In genomic region chr10:118568327-118568848, GRCh38 we compare ENCODE assay signal across 9 cellular contexts. TPM values are rescaled to one million over a fixed set of nuclear protein-coding genes. Genes with fewer than 3 reads are reported as not detected.
DNase-seq lines count a peak whose midpoint lies in the region; ATAC-seq lines count a peak whose summit lies in the region.
"Had no signal": no experiment of that assay in that cellular context is flagged by ENCODE, and none has a peak within 500 bp of the region (broad histone marks: within the 10 kb centered on the region; RNA-seq: fewer than 3 reads in every experiment).

No MANE protein-coding gene starts in this region.

- peak overlapping the region; percentile 42 for H3K9ac ChIP-seq in NT2/D1 (ENCODE audit: insufficient read length, low read depth)

- peaks cover 2% of the 10 kb centered on the region for H3K4me1 ChIP-seq in NT2/D1 (ENCODE audit: insufficient read depth, insufficient read length)

- H3K27me3 ChIP-seq in H7 (ENCODE audit: control insufficient read depth, insufficient read depth, low read length) (no peaks in the 10 kb centered on the region; the same call in 1 of the 2 replicates), NT2/D1 (ENCODE audit: insufficient read depth, insufficient read length) (no peaks in the 10 kb centered on the region), MG63 (no peaks in the 10 kb centered on the region)

- H3K4me3 ChIP-seq in H7 (ENCODE audit: insufficient read depth, low read depth, low read length) (no peak overlapping the region), NT2/D1 (ENCODE audit: insufficient read length, low read depth) (no peak overlapping the region), MG63 (no peak overlapping the region)

- H3K4me3 Mint-ChIP-seq in activated T-cell treated with anti-CD3 and anti-CD28 coated beads, Interleukin-2, amount 50 U/mL, for 24 hours: no peak overlapping the region
- H3K4me3 Mint-ChIP-seq: T-helper 1 cell treated with Interleukin-12 subunit alpha and Interleukin-12 subunit beta and Interleukin-4 antibody, amounts not matched to agents 30 μg/mL and 1 μg/mL, for 36 hours had no signal

- H3K9me3 ChIP-seq in NT2/D1 (ENCODE audit: insufficient read depth, low read length) (no peaks in the 10 kb centered on the region), MG63 (no peaks in the 10 kb centered on the region)

- no peaks in the 10 kb centered on the region for H3K9me3 Mint-ChIP-seq in activated T-cell treated with anti-CD3 and anti-CD28 coated beads, Interleukin-2, amount 50 U/mL, for 24 hours
- H3K9me3 Mint-ChIP-seq: T-helper 1 cell treated with Interleukin-12 subunit alpha and Interleukin-12 subunit beta and Interleukin-4 antibody, amounts not matched to agents 30 μg/mL and 1 μg/mL, for 36 hours had no signal

- no peak overlapping the region for H3K27ac Mint-ChIP-seq in activated T-cell treated with anti-CD3 and anti-CD28 coated beads, Interleukin-2, amount 50 U/mL, for 24 hours
- H3K27ac Mint-ChIP-seq: T-helper 1 cell treated with Interleukin-12 subunit alpha and Interleukin-12 subunit beta and Interleukin-4 antibody, amounts not matched to agents 30 μg/mL and 1 μg/mL, for 36 hours had no signal

- H3K36me3 ChIP-seq in H7 (replicated peaks; ENCODE audit: control insufficient read depth, insufficient read depth, low read length) (no peaks in the 10 kb centered on the region), NT2/D1 (ENCODE audit: insufficient read depth, insufficient read length, low read length) (no peaks in the 10 kb centered on the region), MG63 (no peaks in the 10 kb centered on the region)

- ATAC-seq in GM18868 (IDR thresholded peaks at IDR 0.05; ENCODE audit: unreplicated experiment): no peak

- peaks cover 6% of the 10 kb centered on the region for H3K4me1 Mint-ChIP-seq in activated T-cell treated with anti-CD3 and anti-CD28 coated beads, Interleukin-2, amount 50 U/mL, for 24 hours (ENCODE audit: low read depth)

- no peaks in the 10 kb centered on the region for H3K36me3 Mint-ChIP-seq in activated T-cell treated with anti-CD3 and anti-CD28 coated beads, Interleukin-2, amount 50 U/mL, for 24 hours (ENCODE audit: low read depth)

- DNase-seq in COLO829 (ENCODE audit: low spot score) (peak; percentile 69), H7 (peak; percentile 63), NT2/D1 (ENCODE audit: low read depth, low spot score) (peak; percentile 55), fibroblast of the conjunctiva (ENCODE audit: low read depth) (peak; percentile 61), non-pigmented ciliary epithelial cell (ENCODE audit: low read depth) (peak; percentile 15), MG63 (no peak)
- DNase-seq in activated T-cell treated with anti-CD3 and anti-CD28 coated beads, Interleukin-2, amount 50 U/mL, for 24 hours: peak; percentile 42

- peaks cover 2% of the 10 kb centered on the region for H3K27me3 Mint-ChIP-seq in activated T-cell treated with anti-CD3 and anti-CD28 coated beads, Interleukin-2, amount 50 U/mL, for 24 hours

RNA-seq across cellular contexts. Expression of gene PRLHR, which starts 27.1 kb away (rescaled TPM):
- not detected in 2 replicates for total RNA-seq in H7 (2014; rRNA removed; shearing (Covaris generic))
- not detected in 2 replicates for total RNA-seq in MG63 (2014; rRNA removed; shearing (Covaris generic); ENCODE audit: low replicate concordance)
